In the genomic region with DNA sequence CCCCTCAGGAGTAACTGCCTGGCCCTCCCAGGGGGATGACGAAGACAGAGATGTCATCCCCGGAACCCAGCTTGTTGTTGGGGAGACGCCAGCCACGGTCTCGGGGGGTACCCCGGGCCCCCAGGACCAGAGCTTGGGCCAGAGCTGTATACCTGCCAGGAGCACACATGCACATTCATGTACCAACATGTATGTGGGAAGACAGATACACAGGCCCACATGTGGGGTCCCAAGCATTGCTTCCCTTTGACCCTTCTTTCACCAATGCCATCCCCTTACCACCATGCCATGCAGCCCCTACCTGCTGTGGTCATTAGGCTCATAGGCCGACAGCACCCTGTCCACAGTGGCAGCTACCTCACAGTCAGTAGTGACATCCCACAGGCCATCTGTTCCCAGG, we compare ENCODE assay signal across 20 cellular contexts. TPM values are rescaled to one million over a fixed set of nuclear protein-coding genes. Genes with fewer than 3 reads are reported as not detected.
DNase-seq lines count a peak whose midpoint lies in the region; ATAC-seq and TF ChIP-seq lines count a peak whose summit lies in the region.
"Had no signal": no experiment of that assay in that cellular context is flagged by ENCODE, and none has a peak within 500 bp of the region (broad histone marks: within the 10 kb centered on the region; RNA-seq: fewer than 3 reads in every experiment).

No MANE protein-coding gene starts in this region.

- H3K4me1 ChIP-seq in mammary epithelial cell (ENCODE audit: insufficient read depth, low read length) (peaks cover 18% of the 10 kb centered on the region), spleen (peaks cover 10 to 47% (median 37%) of the 10 kb centered on the region in 6 donors)

- H4K20me1 ChIP-seq in mammary epithelial cell (ENCODE audit: insufficient read depth, low read length): no peaks in the 10 kb centered on the region

- H3K36me3 ChIP-seq in mammary epithelial cell (ENCODE audit: insufficient read depth, low read length) (peaks cover 2% of the 10 kb centered on the region), spleen (no peaks in the 10 kb centered on the region)
- H3K36me3 ChIP-seq: BE2C; BLaER1 treated with 17β-estradiol and CSF1 and Interleukin-3, amounts not matched to agents 10 nM and 100 nM had no signal

- intact Hi-C loops in MCF 10A (cut with micrococcal nuclease) (no loop called here), mammary epithelial cell (cut with micrococcal nuclease) (loop anchor here (10.0 kb wide), 1 partner anchor 405 kb away; no protein-coding TSS in a partner anchor), spleen (cut with DNase I; ENCODE audit: low total_unique reads) (no loop called here)
- intact Hi-C loops in activated CD4-positive, alpha-beta T cell treated with anti-CD3 and anti-CD28 coated beads for 36 hours (cut with DNase I, micrococcal nuclease): loop anchor here in 1 of 2 experiments (10.0 kb wide), 1 partner anchor 335 kb away; no protein-coding TSS in a partner anchor

- no peak for TF ChIP-seq CTCF in MCF 10A (IDR thresholded peaks at IDR 0.05; ENCODE audit: unreplicated experiment)
- TF ChIP-seq CTCF in mammary epithelial cell (conservative IDR thresholded peaks at IDR 0.05 in 1 of 2, IDR thresholded peaks at IDR 0.05 in 1 of 2; ENCODE audit: extremely low read depth in 1 of 2, insufficient read depth in 1 of 2, low read depth in 1 of 2, low read length in 2 of 2): no peak
- no peak for TF ChIP-seq CTCF in neural crest cell (conservative IDR thresholded peaks at IDR 0.05)
- TF ChIP-seq CTCF in spleen (IDR thresholded peaks at IDR 0.05 in 8 of 11, conservative IDR thresholded peaks at IDR 0.05 in 3 of 11): no peak

- ATAC-seq in HG03025 (IDR thresholded peaks at IDR 0.05; ENCODE audit: low FRiP score, unreplicated experiment) (no peak), HG02798 (IDR thresholded peaks at IDR 0.05; ENCODE audit: poor library complexity, unreplicated experiment) (no peak)
- ATAC-seq in activated CD4-positive, alpha-beta T cell treated with anti-CD3 and anti-CD28 coated beads for 36 hours: no peak
- ATAC-seq: GM12878 had no signal

- 94% methylated on average over 7 of the region's 7 CpGs for WGBS in mammary epithelial cell (ENCODE audit: low coverage, missing lambda C conversion rate)
- WGBS in spleen, 5 donors: 86 to 97% (median 92%) methylated on average over 7 of the region's 7 CpGs

- POLR2A ChIA-PET in MCF 10A (lab: Yijun Ruan, JAX): interaction anchor here (0.6 to 6.4 kb wide), 4 partner anchors 36 to 1788 kb away, joined by 3 to 44 read pairs (median 34); partner anchors contain the start of genes CAPZA1, CTTNBP2NL, MOV10 and ST7L
- POLR2A ChIA-PET in activated CD4-positive, alpha-beta T cell treated with anti-CD3 and anti-CD28 coated beads for 36 hours (lab: Charles Lee): interaction anchor here (0.6 to 2.0 kb wide), 2 partner anchors 36 to 66 kb away, joined by 5 read pairs; partner anchors contain the start of gene MOV10

- H3K79me2 ChIP-seq in mammary epithelial cell (ENCODE audit: insufficient read depth, low read length): peaks cover 18% of the 10 kb centered on the region

- H3K9me3 Mint-ChIP-seq in MCF 10A (ENCODE audit: unreplicated experiment): no peaks in the 10 kb centered on the region
- no peaks in the 10 kb centered on the region for H3K9me3 Mint-ChIP-seq in neural crest cell
- H3K9me3 Mint-ChIP-seq in activated CD4-positive, alpha-beta T cell treated with anti-CD3 and anti-CD28 coated beads for 36 hours (ENCODE audit: low read depth): no peaks in the 10 kb centered on the region
- H3K9me3 Mint-ChIP-seq: CD4-positive, alpha-beta T cell; CD8-positive, alpha-beta memory T cell had no signal

- H3K27ac ChIP-seq in mammary epithelial cell (ENCODE audit: insufficient read depth, low read depth, low read length) (no peak overlapping the region), spleen (no peak overlapping the region)
- H3K27ac ChIP-seq: 22Rv1; BLaER1 treated with 17β-estradiol and CSF1 and Interleukin-3, amounts not matched to agents 10 nM and 100 nM; GM23248 had no signal

- H3K4me1 Mint-ChIP-seq in MCF 10A (ENCODE audit: insufficient read depth, unreplicated experiment): peaks cover 16% of the 10 kb centered on the region
- peaks cover 27% of the 10 kb centered on the region for H3K4me1 Mint-ChIP-seq in neural crest cell
- H3K4me1 Mint-ChIP-seq in activated CD4-positive, alpha-beta T cell treated with anti-CD3 and anti-CD28 coated beads for 36 hours: peaks cover 24% of the 10 kb centered on the region

- dilution Hi-C loops in mammary epithelial cell (cut with HindIII; ENCODE audit: low sequenced_read_pairs): no loop called here

- H3K36me3 Mint-ChIP-seq in MCF 10A (ENCODE audit: insufficient read depth, unreplicated experiment): no peaks in the 10 kb centered on the region
- H3K36me3 Mint-ChIP-seq in neural crest cell (ENCODE audit: low read depth): no peaks in the 10 kb centered on the region
- no peaks in the 10 kb centered on the region for H3K36me3 Mint-ChIP-seq in activated CD4-positive, alpha-beta T cell treated with anti-CD3 and anti-CD28 coated beads for 36 hours (ENCODE audit: low read depth)

- CTCF ChIA-PET in MCF 10A (lab: Yijun Ruan, JAX): interaction anchor here (0.8 to 2.7 kb wide), 5 partner anchors 36 to 321 kb away, joined by 3 to 34 read pairs (median 4); partner anchors contain the start of gene MOV10
- CTCF ChIA-PET in mammary epithelial cell (lab: Charles Lee; ENCODE audit: low non-redundant PET): no interaction called here
- CTCF ChIA-PET in activated CD4-positive, alpha-beta T cell treated with anti-CD3 and anti-CD28 coated beads for 36 hours (lab: Charles Lee): interaction anchor here (0.6 to 2.9 kb wide), 8 partner anchors 10 to 341 kb away, joined by 3 to 17 read pairs (median 4); partner anchors contain the start of gene MOV10

- H3K4me2 ChIP-seq in mammary epithelial cell (ENCODE audit: insufficient read depth, low read depth, low read length): no peak overlapping the region

- no peak overlapping the region for H3K4me3 ChIP-seq in mammary epithelial cell (replicated peaks in 1 of 3; ENCODE audit: insufficient read depth in 1 of 3, low read depth in 2 of 3, low read length in 3 of 3)
- H3K4me3 ChIP-seq in spleen: no peak overlapping the region
- H3K4me3 ChIP-seq: BLaER1 treated with 17β-estradiol and CSF1 and Interleukin-3, amounts not matched to agents 10 nM and 100 nM; GM12878; GM23248 had no signal

- H3K4me3 Mint-ChIP-seq in MCF 10A (ENCODE audit: unreplicated experiment) (no peak overlapping the region), neural crest cell (peak overlapping the region; percentile 26)
- no peak overlapping the region for H3K4me3 Mint-ChIP-seq in activated CD4-positive, alpha-beta T cell treated with anti-CD3 and anti-CD28 coated beads for 36 hours
- H3K4me3 Mint-ChIP-seq: CD4-positive, alpha-beta T cell had no signal

- BruUV-seq in MCF 10A (replicated peaks; lab: Mats Ljungman, UMichigan) (no TSS peak), mammary epithelial cell (replicated peaks; lab: Mats Ljungman, UMichigan) (no TSS peak)

- H3K27me3 ChIP-seq in mammary epithelial cell (ENCODE audit: insufficient read depth, low read length) (no peaks in the 10 kb centered on the region), spleen (replicated peaks in 1 of 7) (peaks cover 0 to 16% (median 0%) of the 10 kb centered on the region in 7 donors)

- in situ Hi-C loops in mammary epithelial cell (cut with MboI; ENCODE audit: low sequenced_read_pairs in 2 of 2): no loop called here

- no peaks in the 10 kb centered on the region for H3K27me3 Mint-ChIP-seq in MCF 10A (ENCODE audit: insufficient read depth, unreplicated experiment)
- H3K27me3 Mint-ChIP-seq in neural crest cell (ENCODE audit: low read depth): peaks cover 53% of the 10 kb centered on the region
- peaks cover 15% of the 10 kb centered on the region for H3K27me3 Mint-ChIP-seq in activated CD4-positive, alpha-beta T cell treated with anti-CD3 and anti-CD28 coated beads for 36 hours

- H2AFZ ChIP-seq in mammary epithelial cell (ENCODE audit: low read depth, low read length): no peak overlapping the region
- H2AFZ ChIP-seq: GM23248 had no signal

- peak overlapping the region; percentile 14 for H3K27ac Mint-ChIP-seq in MCF 10A (ENCODE audit: low read depth, unreplicated experiment)
- H3K27ac Mint-ChIP-seq in neural crest cell (ENCODE audit: unreplicated experiment): no peak overlapping the region
- no peak overlapping the region for H3K27ac Mint-ChIP-seq in activated CD4-positive, alpha-beta T cell treated with anti-CD3 and anti-CD28 coated beads for 36 hours
- H3K27ac Mint-ChIP-seq: CD4-positive, alpha-beta T cell; CD8-positive, alpha-beta memory T cell had no signal

- H3K9me3 ChIP-seq in mammary epithelial cell (replicated peaks; ENCODE audit: insufficient read depth, low read length): no peaks in the 10 kb centered on the region
- H3K9me3 ChIP-seq in spleen: no peaks in the 10 kb centered on the region
- H3K9me3 ChIP-seq: BE2C; BLaER1 treated with 17β-estradiol and CSF1 and Interleukin-3, amounts not matched to agents 10 nM and 100 nM had no signal

- no peak for TF ChIP-seq POLR2A in spleen (IDR thresholded peaks at IDR 0.05)

- no peak overlapping the region for H3K9ac ChIP-seq in mammary epithelial cell (ENCODE audit: insufficient read depth, low read length)
- H3K9ac ChIP-seq: BLaER1 treated with 17β-estradiol and CSF1 and Interleukin-3, amounts not matched to agents 10 nM and 100 nM; GM23248 had no signal

- DNase-seq in MCF 10A (ENCODE audit: unreplicated experiment) (no peak), mammary epithelial cell (no peak), neural crest cell (ENCODE audit: low read depth, low spot score) (no peak), spleen (peak; percentile 68)
- no peak for DNase-seq in activated CD4-positive, alpha-beta T cell treated with anti-CD3 and anti-CD28 coated beads for 36 hours
- DNase-seq: BE2C; CD4-positive, alpha-beta T cell; CD8-positive, alpha-beta memory T cell; DMS 273 treated with DMSO at 0.1 percent for 48 hours; DMS79; EL; GDM1; GM23248; H7; HCEC 1CT had no signal

RNA-seq across cellular contexts. Expression of gene RHOC, which starts 3.2 kb away (rescaled TPM):
- total RNA-seq in MCF 10A (2022) (253 and 294 TPM in 2 replicates), mammary epithelial cell (100 to 1,000 TPM; 383 to 495 TPM), neural crest cell (114 and 125 TPM in 2 replicates), spleen (100 to 1,000 TPM; 125 to 292 (median 210) TPM)
- polyA plus RNA-seq in mammary epithelial cell (1,160 TPM), spleen (100 to 1,000 TPM; 120 to 323 (median 153) TPM)
- polyA minus RNA-seq in mammary epithelial cell: 644 TPM
- 10 to 100 TPM; 32.8 to 45.7 TPM for total RNA-seq in activated CD4-positive, alpha-beta T cell treated with anti-CD3 and anti-CD28 coated beads for 36 hours

RNA-seq across cellular contexts. Expression of gene PPM1J, which starts 5.0 kb away (rescaled TPM):
- total RNA-seq in MCF 10A (2022): 0.88 and 1.5 TPM in 2 replicates
- total RNA-seq in mammary epithelial cell: 1 to 10 TPM; 6.2 to 9.4 TPM
- 6.2 TPM for polyA plus RNA-seq in mammary epithelial cell
- 5.6 TPM for polyA minus RNA-seq in mammary epithelial cell
- 1.1 and 1.4 TPM in 2 replicates for total RNA-seq in neural crest cell
- total RNA-seq in spleen: 1 to 10 TPM in 5 of 7 donors, under 1 TPM in 2; 0.51 to 1.8 (median 1.3) TPM
- 1 to 10 TPM; 1.3 to 1.9 (median 1.5) TPM for polyA plus RNA-seq in spleen
- total RNA-seq in activated CD4-positive, alpha-beta T cell treated with anti-CD3 and anti-CD28 coated beads for 36 hours: under 1 TPM; 0.75 to 0.88 TPM
- polyA plus RNA-seq: CD8-positive, alpha-beta memory T cell had no signal

RNA-seq across cellular contexts. Expression of gene MOV10, which starts 35.7 kb away (rescaled TPM):
- total RNA-seq in MCF 10A (2022) (54.9 and 55.6 TPM in 2 replicates), mammary epithelial cell (10 to 100 TPM; 52.2 to 76.0 TPM), neural crest cell (74.9 and 77.2 TPM in 2 replicates), spleen (10 to 100 TPM; 45.5 to 92.3 (median 60.2) TPM)
- polyA plus RNA-seq in mammary epithelial cell (65.2 TPM), spleen (10 to 100 TPM; 23.5 to 62.5 (median 50.8) TPM)
- polyA minus RNA-seq in mammary epithelial cell: 81.0 TPM
- total RNA-seq in activated CD4-positive, alpha-beta T cell treated with anti-CD3 and anti-CD28 coated beads for 36 hours: 10 to 100 TPM; 80.3 to 87.5 TPM
